In genomic region chr22:44990810-44991209, GRCh38 we compare ENCODE assay signal across 3 cellular contexts.
TF ChIP-seq lines count a peak whose summit lies in the region.

No MANE protein-coding gene starts in this region.

TF ChIP-seq in GM23338, 12 proteins besides CTCF, POLR2A, EP300 and RAD21 (continued from another document):
- no peak for TF ChIP-seq ETS1 (IDR thresholded peaks at IDR 0.05)
- TF ChIP-seq ZNF462 (CRISPR knock-in tag; IDR thresholded peaks at IDR 0.05) = no peak
- TF ChIP-seq POLR2AphosphoS5 (IDR thresholded peaks at IDR 0.05; ENCODE audit: low read depth) = no peak
- TF ChIP-seq JUNB (IDR thresholded peaks at IDR 0.05; ENCODE audit: unreplicated experiment) = no peak
- no peak for TF ChIP-seq CREB1 (CRISPR knock-in tag; IDR thresholded peaks at IDR 0.05; ENCODE audit: low read depth)

TF ChIP-seq in HCT116, 20 proteins besides CTCF, POLR2A, EP300 and RAD21 (continued from another document):
- TF ChIP-seq, protein P1, sequence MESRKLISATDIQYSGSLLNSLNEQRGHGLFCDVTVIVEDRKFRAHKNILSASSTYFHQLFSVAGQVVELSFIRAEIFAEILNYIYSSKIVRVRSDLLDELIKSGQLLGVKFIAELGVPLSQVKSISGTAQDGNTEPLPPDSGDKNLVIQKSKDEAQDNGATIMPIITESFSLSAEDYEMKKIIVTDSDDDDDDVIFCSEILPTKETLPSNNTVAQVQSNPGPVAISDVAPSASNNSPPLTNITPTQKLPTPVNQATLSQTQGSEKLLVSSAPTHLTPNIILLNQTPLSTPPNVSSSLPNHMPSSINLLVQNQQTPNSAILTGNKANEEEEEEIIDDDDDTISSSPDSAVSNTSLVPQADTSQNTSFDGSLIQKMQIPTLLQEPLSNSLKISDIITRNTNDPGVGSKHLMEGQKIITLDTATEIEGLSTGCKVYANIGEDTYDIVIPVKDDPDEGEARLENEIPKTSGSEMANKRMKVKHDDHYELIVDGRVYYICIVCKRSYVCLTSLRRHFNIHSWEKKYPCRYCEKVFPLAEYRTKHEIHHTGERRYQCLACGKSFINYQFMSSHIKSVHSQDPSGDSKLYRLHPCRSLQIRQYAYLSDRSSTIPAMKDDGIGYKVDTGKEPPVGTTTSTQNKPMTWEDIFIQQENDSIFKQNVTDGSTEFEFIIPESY (IDR thresholded peaks at IDR 0.05; ENCODE audit: extremely low read depth, insufficient replicate concordance, low read length) = no peak
- no peak for TF ChIP-seq CBX3 (IDR thresholded peaks at IDR 0.05; ENCODE audit: low read depth)
- no peak for TF ChIP-seq SRF (IDR thresholded peaks at IDR 0.05; ENCODE audit: low read depth)
- TF ChIP-seq ZNF274 (IDR thresholded peaks at IDR 0.05; ENCODE audit: low read depth, low read length) = no peak
- no peak for TF ChIP-seq REST (IDR thresholded peaks at IDR 0.05; ENCODE audit: low read depth)
- TF ChIP-seq YY1 (IDR thresholded peaks at IDR 0.05; ENCODE audit: extremely low read depth, insufficient replicate concordance, low read depth, low read length) = no peak

TF ChIP-seq in WTC11, 78 proteins besides CTCF, POLR2A, EP300 and RAD21 (continued from another document):
- TF ChIP-seq E2F4 (CRISPR knock-in tag; IDR thresholded peaks at IDR 0.05; ENCODE audit: borderline replicate concordance, low read depth) (no peak), JAZF1 (CRISPR knock-in tag; IDR thresholded peaks at IDR 0.05) (no peak), TEAD4 (CRISPR knock-in tag; IDR thresholded peaks at IDR 0.05) (no peak), FOXJ3 (CRISPR knock-in tag; IDR thresholded peaks at IDR 0.05; ENCODE audit: borderline replicate concordance) (no peak), MYBL2 (CRISPR knock-in tag; IDR thresholded peaks at IDR 0.05) (no peak), FOXK1 (CRISPR knock-in tag; IDR thresholded peaks at IDR 0.05) (no peak), GTF2I (CRISPR knock-in tag; conservative IDR thresholded peaks at IDR 0.05) (no peak), HMGA2 (CRISPR knock-in tag; IDR thresholded peaks at IDR 0.05) (no peak), ZNF423 (CRISPR knock-in tag; IDR thresholded peaks at IDR 0.05) (no peak)
- TF ChIP-seq, protein P2, sequence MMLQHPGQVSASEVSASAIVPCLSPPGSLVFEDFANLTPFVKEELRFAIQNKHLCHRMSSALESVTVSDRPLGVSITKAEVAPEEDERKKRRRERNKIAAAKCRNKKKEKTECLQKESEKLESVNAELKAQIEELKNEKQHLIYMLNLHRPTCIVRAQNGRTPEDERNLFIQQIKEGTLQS (CRISPR knock-in tag; conservative IDR thresholded peaks at IDR 0.05) = no peak
